ENCODE assay signal across 1 cellular context in genomic region chr3:120741837-120742197, GRCh38.
A peak's percentile ranks its signal among the peaks of the same experiment; 100 is the strongest.
TF ChIP-seq lines count a peak whose summit lies in the region.

No MANE protein-coding gene starts in this region.

TF ChIP-seq in K562, 482 proteins besides CTCF, POLR2A, EP300 and RAD21:
- TF ChIP-seq KDM1A (IDR thresholded peaks at IDR 0.05) (peak; percentile 36 to 79; a peak in 3 of 4 replicates), ATF3 (IDR thresholded peaks at IDR 0.05) (no peak), ATF3 (CRISPR knock-in tag; conservative IDR thresholded peaks at IDR 0.05) (no peak), FOXP4 (CRISPR knock-in tag; IDR thresholded peaks at IDR 0.05; ENCODE audit: borderline replicate concordance) (no peak), PHF21A (IDR thresholded peaks at IDR 0.05; ENCODE audit: borderline replicate concordance, low read depth) (no peak), MBD2 (IDR thresholded peaks at IDR 0.05; ENCODE audit: borderline replicate concordance, low read depth) (no peak), FOXJ2 (tag; IDR thresholded peaks at IDR 0.05) (0 out of 2 replicates have a peak, but pooled peaks have one; percentile 36), ZBED1 (IDR thresholded peaks at IDR 0.05) (no peak), ADNP (tag; IDR thresholded peaks at IDR 0.05) (peak; percentile 75; the same call in 1 of the 2 replicates), RBM39 (optimal IDR thresholded peaks at IDR 0.05; ENCODE audit: low read depth, low read length) (no peak), RBM25 (IDR thresholded peaks at IDR 0.05; ENCODE audit: low read depth, low read length, severe bottlenecking) (peak; percentile 97), DIDO1 (tag; IDR thresholded peaks at IDR 0.05; ENCODE audit: low read depth) (no peak), BCOR (IDR thresholded peaks at IDR 0.05) (peak; percentile 89), BHLHE40 (IDR thresholded peaks at IDR 0.05; ENCODE audit: low read length) (peak; percentile 92), ZNF239 (CRISPR knock-in tag; IDR thresholded peaks at IDR 0.05) (no peak), KLF16 (IDR thresholded peaks at IDR 0.05) (no peak), NR1H2 (CRISPR knock-in tag; IDR thresholded peaks at IDR 0.05) (no peak), ZNF354B (CRISPR knock-in tag; IDR thresholded peaks at IDR 0.05) (no peak), ZNF217 (CRISPR knock-in tag; IDR thresholded peaks at IDR 0.05) (no peak), FOXP1 (CRISPR knock-in tag; IDR thresholded peaks at IDR 0.05) (no peak), CHD4 (IDR thresholded peaks at IDR 0.05; ENCODE audit: insufficient read depth, insufficient replicate concordance, low read depth, low read length, poor library complexity, severe bottlenecking) (peak; percentile 44), ZNF395 (CRISPR knock-in tag; IDR thresholded peaks at IDR 0.05) (0 out of 2 replicates have a peak, but pooled peaks have one; percentile 46), GTF2E2 (tag; IDR thresholded peaks at IDR 0.05) (0 out of 2 replicates have a peak, but pooled peaks have one; percentile 79), MGA (IDR thresholded peaks at IDR 0.05) (peak; percentile 91), RFX1 (IDR thresholded peaks at IDR 0.05) (peak; percentile 38; the same call in 1 of the 2 replicates), RCOR1 (IDR thresholded peaks at IDR 0.05; ENCODE audit: borderline replicate concordance in 1 of 2, low read depth in 2 of 2, low read length in 2 of 2) (peak in 1 of 2 experiments; percentile 55; a peak in 2 of 4 replicates), BRF2 (IDR thresholded peaks at IDR 0.05; ENCODE audit: borderline replicate concordance, insufficient read depth, insufficient read length) (no peak), ZBTB49 (CRISPR knock-in tag; IDR thresholded peaks at IDR 0.05; ENCODE audit: borderline replicate concordance) (no peak), ZNF584 (CRISPR knock-in tag; IDR thresholded peaks at IDR 0.05; ENCODE audit: low read depth) (peak; percentile 39; the same call in 1 of the 2 replicates), MAX (CRISPR knock-in tag; IDR thresholded peaks at IDR 0.05) (no peak)
